8 cellular contexts compared by ENCODE assay signal in the genomic region with DNA sequence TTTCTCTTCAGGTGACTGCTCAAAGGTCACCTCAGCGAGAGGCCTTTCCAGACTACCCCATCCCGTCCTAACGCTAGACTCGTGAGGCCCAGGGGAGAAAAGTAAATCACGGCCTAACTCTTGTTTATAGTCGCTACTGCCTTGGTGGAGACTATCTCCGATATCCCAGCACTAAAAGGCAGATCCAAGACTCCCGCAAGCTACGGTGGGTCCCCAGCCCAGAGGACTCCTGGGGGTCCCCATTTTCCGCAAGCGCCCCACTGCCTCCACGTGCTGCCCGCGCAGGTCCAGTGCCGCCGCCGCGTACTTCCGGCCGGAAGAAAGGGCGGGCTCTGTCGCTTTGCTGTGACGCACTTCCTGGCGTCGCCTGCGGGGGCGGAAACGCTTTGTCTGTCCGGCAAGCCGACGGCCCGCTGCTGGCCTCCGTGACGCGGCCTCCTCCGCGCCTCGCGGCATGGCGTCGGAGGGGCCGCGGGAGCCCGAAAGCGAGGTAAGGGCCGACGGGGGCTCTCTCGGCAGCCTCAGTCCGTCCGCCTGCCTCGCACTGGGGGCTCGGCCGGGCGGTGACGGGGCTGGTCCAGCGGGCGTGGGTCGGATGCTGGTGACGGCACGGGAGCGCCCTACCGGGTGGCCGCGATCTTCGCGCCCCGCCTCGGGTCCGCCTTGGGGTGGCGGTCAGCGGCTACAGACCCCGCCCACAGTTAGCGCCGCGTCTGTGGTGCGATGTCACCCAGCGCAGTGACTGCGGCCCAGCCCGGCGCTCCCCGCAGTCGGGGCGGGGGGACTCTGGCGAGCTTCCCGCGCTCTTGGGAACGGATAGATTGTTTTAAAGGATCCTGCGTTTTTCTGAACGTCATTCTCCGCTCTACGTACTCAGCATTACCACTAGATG. TPM values are rescaled to one million over a fixed set of nuclear protein-coding genes. Genes with fewer than 3 reads are reported as not detected.
A peak's percentile ranks its signal among the peaks of the same experiment; 100 is the strongest.
DNase-seq lines count a peak whose midpoint lies in the region; ATAC-seq and TF ChIP-seq lines count a peak whose summit lies in the region.

A gene with protein sequence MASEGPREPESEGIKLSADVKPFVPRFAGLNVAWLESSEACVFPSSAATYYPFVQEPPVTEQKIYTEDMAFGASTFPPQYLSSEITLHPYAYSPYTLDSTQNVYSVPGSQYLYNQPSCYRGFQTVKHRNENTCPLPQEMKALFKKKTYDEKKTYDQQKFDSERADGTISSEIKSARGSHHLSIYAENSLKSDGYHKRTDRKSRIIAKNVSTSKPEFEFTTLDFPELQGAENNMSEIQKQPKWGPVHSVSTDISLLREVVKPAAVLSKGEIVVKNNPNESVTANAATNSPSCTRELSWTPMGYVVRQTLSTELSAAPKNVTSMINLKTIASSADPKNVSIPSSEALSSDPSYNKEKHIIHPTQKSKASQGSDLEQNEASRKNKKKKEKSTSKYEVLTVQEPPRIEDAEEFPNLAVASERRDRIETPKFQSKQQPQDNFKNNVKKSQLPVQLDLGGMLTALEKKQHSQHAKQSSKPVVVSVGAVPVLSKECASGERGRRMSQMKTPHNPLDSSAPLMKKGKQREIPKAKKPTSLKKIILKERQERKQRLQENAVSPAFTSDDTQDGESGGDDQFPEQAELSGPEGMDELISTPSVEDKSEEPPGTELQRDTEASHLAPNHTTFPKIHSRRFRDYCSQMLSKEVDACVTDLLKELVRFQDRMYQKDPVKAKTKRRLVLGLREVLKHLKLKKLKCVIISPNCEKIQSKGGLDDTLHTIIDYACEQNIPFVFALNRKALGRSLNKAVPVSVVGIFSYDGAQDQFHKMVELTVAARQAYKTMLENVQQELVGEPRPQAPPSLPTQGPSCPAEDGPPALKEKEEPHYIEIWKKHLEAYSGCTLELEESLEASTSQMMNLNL (plus strand): TSS at position 378 of the 892 bp plus-strand sequence. CDS start 77 bp downstream, at position 455.

- CTCF ChIA-PET in BJ (lab: Yijun Ruan, JAX), result interaction anchor here (0.6 to 9.0 kb wide), 6 partner anchors 14 to 238 kb away, joined by 3 to 45 read pairs (median 3); no protein-coding TSS in a partner anchor

- H3K27ac Mint-ChIP-seq in chondrocyte (ENCODE audit: unreplicated experiment), result peak within 1 kb of the TSS; percentile 99

- peaks cover 6% of the 10 kb centered on the region for H3K36me3 Mint-ChIP-seq in chondrocyte (ENCODE audit: low read depth)

- POLR2A ChIA-PET in BJ (lab: Charles Lee), result no interaction called here

- H3K36me3 ChIP-seq in BJ (ENCODE audit: control insufficient read depth, insufficient read depth, low read length), result no peaks in the 10 kb centered on the region
- H3K36me3 ChIP-seq in kidney epithelial cell (ENCODE audit: control insufficient read depth, insufficient read depth, low read length), result no peaks in the 10 kb centered on the region

- peaks cover 58% of the 10 kb centered on the region for H3K4me1 Mint-ChIP-seq in chondrocyte (ENCODE audit: low read depth)

- H3K9me3 Mint-ChIP-seq in chondrocyte (ENCODE audit: low read depth), result no peaks in the 10 kb centered on the region

- peak; percentile 87 for DNase-seq in BJ (ENCODE audit: low read depth)
- DNase-seq in GM19238 (ENCODE audit: insufficient read length, low spot score), result peak; percentile 77
- DNase-seq in NCI-H510A treated with DMSO at 0.1 percent for 48 hours (lab: John Stamatoyannopoulos, UW), result peak; percentile 95
- peak; percentile 88 to 89 for DNase-seq in activated CD4-positive, alpha-beta T cell treated with anti-CD3 and anti-CD28 coated beads for 24 hours (ENCODE audit: low read depth in 2 of 2)
- DNase-seq in chondrocyte (ENCODE audit: low spot score), result peak; percentile 98
- DNase-seq in kidney epithelial cell (ENCODE audit: low read depth), result peak; percentile 80
- peak; percentile 91 for DNase-seq in stimulated activated CD4-positive, alpha-beta T cell treated with anti-CD3 and anti-CD28 coated beads, Interleukin-15, amount 100 ng/mL, for 48 hours (ENCODE audit: low read depth in 2 of 2)

- ATAC-seq in HG03442 (IDR thresholded peaks at IDR 0.05; ENCODE audit: unreplicated experiment), result peak; percentile 87

- H3K4me3 Mint-ChIP-seq in chondrocyte (ENCODE audit: unreplicated experiment), result peak within 1 kb of the TSS; percentile 86

- H3K4me3 ChIP-seq in BJ (ENCODE audit: low read depth, low read length), result peak within 1 kb of the TSS; percentile 77
- H3K4me3 ChIP-seq in kidney epithelial cell (ENCODE audit: low read depth, low read length), result peak within 1 kb of the TSS; percentile 92

- TF ChIP-seq CTCF in BJ (IDR thresholded peaks at IDR 0.05; ENCODE audit: insufficient read depth, low read depth, low read length) (peak; percentile 78), chondrocyte (IDR thresholded peaks at IDR 0.05) (peak; percentile 96), kidney epithelial cell (IDR thresholded peaks at IDR 0.05; ENCODE audit: insufficient read depth, low read length, poor library complexity, severe bottlenecking) (peak; percentile 78)

- H3K27me3 ChIP-seq in BJ (ENCODE audit: control insufficient read depth, insufficient read depth, low read length) (no peaks in the 10 kb centered on the region), kidney epithelial cell (ENCODE audit: control insufficient read depth, insufficient read depth, low read length) (no peaks in the 10 kb centered on the region)

- no peaks in the 10 kb centered on the region for H3K27me3 Mint-ChIP-seq in chondrocyte (ENCODE audit: low read depth)

RNA-seq across cellular contexts. Expression of the gene that starts here (rescaled TPM):
- 14.3 and 14.4 TPM in 2 replicates for polyA plus RNA-seq in BJ (2011; rRNA removed)
- polyA minus RNA-seq in BJ (2011; rRNA and poly(A)+ RNA removed), result 12.5 and 13.1 TPM in 2 replicates
- total RNA-seq in chondrocyte (15.1 to 20.7 TPM (median 16.0 TPM) in 3 replicates), kidney epithelial cell (47.3 and 47.6 TPM in 2 replicates)

Comparison
In these comparisons a context has a peak if more than half of its experiments do, and no peak if none do; other contexts are left out.
1. Peak in every context shown above with its lines: DNase-seq, ATAC-seq and H3K4me3 ChIP-seq.